8 cellular contexts compared by ENCODE assay signal in genomic region chr4:2962614-2963184, GRCh38. TPM values are rescaled to one million over a fixed set of nuclear protein-coding genes. Genes with fewer than 3 reads are reported as not detected.
DNase-seq lines count a peak whose midpoint lies in the region; ATAC-seq, FAIRE-seq and TF ChIP-seq lines count a peak whose summit lies in the region.

No MANE protein-coding gene starts in this region.

- H3K9me3 ChIP-seq in PC-9 (ENCODE audit: insufficient read depth, low read depth) (no peaks in the 10 kb centered on the region), left lung (no peaks in the 10 kb centered on the region)

- CTCF ChIA-PET in PC-9 (lab: Charles Lee) = interaction anchor here (1.1 kb wide), 1 partner anchor 66 kb away, joined by 11 read pairs; no protein-coding TSS in a partner anchor

- H3K4me3 ChIP-seq in PC-9 (peak overlapping the region; percentile 94), left lung (peak overlapping the region; percentile 98 to 100)

- H3K4me1 ChIP-seq in PC-9 (replicated peaks; ENCODE audit: insufficient read depth) (peaks cover 14% of the 10 kb centered on the region), left lung (peaks cover 10 to 42% of the 10 kb centered on the region in 2 donors)

- no peak for FAIRE-seq in GM12891 (lab: Jason Lieb, UNC)

- intact Hi-C loops in PC-9 (cut with micrococcal nuclease; ENCODE audit: unreplicated experiment) (loop anchor here (1.0 to 2.0 kb wide), 2 partner anchors 25 to 74 kb away; no protein-coding TSS in a partner anchor), left lung (cut with DNase I) (no loop called here)

- H3K4me2 ChIP-seq in PC-9 = peak overlapping the region; percentile 89

- TF ChIP-seq POLR2A in GM12891 (IDR thresholded peaks at IDR 0.05; ENCODE audit: low read depth, low read length) = no peak; the same call in 1 of the 2 replicates

- peaks cover 36% of the 10 kb centered on the region for H4K20me1 ChIP-seq in PC-9 (ENCODE audit: insufficient read depth)

- peak overlapping the region; percentile 84 for H2AFZ ChIP-seq in PC-9

- peaks cover 9% of the 10 kb centered on the region; the same call in 1 of the 2 replicates for H3F3A ChIP-seq in PC-9 (ENCODE audit: insufficient read depth, low read depth)

- POLR2A ChIA-PET in PC-9 (lab: Charles Lee; ENCODE audit: unreplicated experiment) = interaction anchor here (0.6 kb wide), 1 partner anchor 111 kb away, joined by 6 read pairs; no protein-coding TSS in a partner anchor

- TSS peak; percentile 56 for BruUV-seq in PC-9 (replicated peaks; lab: Mats Ljungman, UMichigan)

- TF ChIP-seq CTCF in PC-9 (conservative IDR thresholded peaks at IDR 0.05) = no peak
- TF ChIP-seq CTCF in left lung (IDR thresholded peaks at IDR 0.05) = no peak

- ATAC-seq in GM18511 (IDR thresholded peaks at IDR 0.05; ENCODE audit: unreplicated experiment) (peak; percentile 33), HG03039 (IDR thresholded peaks at IDR 0.05; ENCODE audit: unreplicated experiment) (peak; percentile 26), left lung (peak; percentile 55)

- no peaks in the 10 kb centered on the region for H3K9me2 ChIP-seq in PC-9 (ENCODE audit: insufficient read depth)

- DNase-seq in Ammon's horn (ENCODE audit: low spot score) (peak; percentile 53), PC-9 (peak; percentile 44 to 58), cerebellar cortex (ENCODE audit: low spot score) (peak; percentile 78), left lung (no peak), GM12891 (ENCODE audit: insufficient read length, low spot score) (no peak)

- H3K36me3 ChIP-seq in PC-9 (ENCODE audit: low read depth) (no peaks in the 10 kb centered on the region), left lung (peaks cover 0 to 13% of the 10 kb centered on the region in 2 donors)

- H3K27ac ChIP-seq in PC-9 = peak overlapping the region; percentile 61
- peak overlapping the region; percentile 81 to 89 for H3K27ac ChIP-seq in left lung
- peak overlapping the region; percentile 56 for H3K27ac ChIP-seq in temporal lobe (ENCODE audit: low read depth, low read length)

- H3K27me3 ChIP-seq in PC-9 (ENCODE audit: insufficient read depth, low read depth) (no peaks in the 10 kb centered on the region), left lung (no peaks in the 10 kb centered on the region)

- H3K79me2 ChIP-seq in PC-9 (ENCODE audit: low read depth) = peaks cover 43% of the 10 kb centered on the region

TF ChIP-seq in GM12891, 5 proteins besides CTCF, POLR2A, EP300 and RAD21:
- TF ChIP-seq SPI1 (IDR thresholded peaks at IDR 0.05; ENCODE audit: low read depth, low read length) (no peak), TAF1 (IDR thresholded peaks at IDR 0.05; ENCODE audit: low read depth, low read length) (no peak), POU2F2 (IDR thresholded peaks at IDR 0.05; ENCODE audit: low read depth, low read length) (no peak), PAX5 (IDR thresholded peaks at IDR 0.05; ENCODE audit: insufficient read depth, low read length, severe bottlenecking) (no peak), POLR2AphosphoS5 (IDR thresholded peaks at IDR 0.05; ENCODE audit: low read depth, low read length) (no peak; the same call in 1 of the 2 replicates)

RNA-seq across cellular contexts. Expression of gene NOP14, which starts 0.5 kb away (rescaled TPM):
- total RNA-seq in PC-9 (2021) (30.9 and 33.6 TPM in 2 replicates), left lung (10 to 100 TPM; 20.4 to 27.3 TPM), temporal lobe (5.9 TPM)
- 41.1 TPM for polyA plus RNA-seq in GM12891 (2012; ENCODE audit: low read depth, missing spikeins)

RNA-seq across cellular contexts. Expression of gene GRK4, which starts 0.7 kb away (rescaled TPM):
- total RNA-seq in PC-9 (2021) (3.1 and 4.4 TPM in 2 replicates), left lung (1 to 10 TPM; 5.3 to 6.8 TPM), temporal lobe (33.4 TPM)
- polyA plus RNA-seq in GM12891 (2012; ENCODE audit: low read depth, missing spikeins) = 1.5 TPM

Comparison
In these comparisons a context has a peak if more than half of its experiments do, and no peak if none do; other contexts are left out.
1. DNase-seq: peak in Ammon's horn (single experiment), PC-9 (2 of 2) and cerebellar cortex (single experiment); none in left lung (0 of 2) and GM12891 (single experiment).
2. Peak in every context shown above with its lines, with median percentiles within 50 percentile points of each other: ATAC-seq and H3K27ac ChIP-seq.